ENCODE assay signal across 10 cellular contexts in the genomic region with DNA sequence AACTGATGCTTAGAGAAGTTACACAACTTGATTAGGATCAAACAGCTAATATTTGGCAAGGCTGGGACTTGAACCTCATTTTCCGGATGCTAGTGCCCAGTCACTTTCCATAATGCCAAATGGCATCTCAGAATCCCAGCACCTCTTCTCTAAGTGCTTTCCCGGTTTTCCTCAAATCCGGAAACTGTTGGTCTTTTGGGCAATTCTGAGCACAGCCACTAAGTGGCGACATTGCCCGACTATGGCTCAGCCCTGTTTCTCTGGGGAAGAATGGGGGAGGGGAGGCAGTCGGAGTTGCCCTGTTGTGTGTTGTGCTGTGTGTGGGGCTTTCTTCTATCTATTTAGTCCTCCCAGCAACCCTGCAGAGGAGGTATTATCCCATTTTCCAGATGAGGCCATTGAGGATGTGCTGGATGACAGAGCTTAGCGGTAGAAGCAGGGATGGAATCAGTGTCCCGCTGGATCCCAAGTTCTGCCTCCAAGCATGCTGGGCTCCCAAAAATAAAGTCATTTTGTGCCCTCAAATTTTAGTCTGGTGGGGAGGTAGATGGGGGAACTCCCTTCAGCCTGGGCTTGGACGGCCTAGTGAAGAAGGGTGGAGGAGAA.
DNase-seq lines count a peak whose midpoint lies in the region; ATAC-seq and TF ChIP-seq lines count a peak whose summit lies in the region.
"Had no signal": no experiment of that assay in that cellular context is flagged by ENCODE, and none has a peak within 500 bp of the region (broad histone marks: within the 10 kb centered on the region; RNA-seq: fewer than 3 reads in every experiment).

No MANE protein-coding gene starts in this region.

- peak; percentile 1 for DNase-seq in AG09319 (ENCODE audit: extremely low read depth, low read depth)
- DNase-seq in NCI-H526 (lab: John Stamatoyannopoulos, UW) = peak; percentile 78 to 89
- DNase-seq in mucosa of gallbladder (ENCODE audit: low spot score) = peak; percentile 42
- DNase-seq in activated T-cell treated with anti-CD3 and anti-CD28 coated beads, Interleukin-2, amount 50 U/mL, for 1 hour = no peak
- DNase-seq: left cardiac atrium had no signal

- peaks cover 7% of the 10 kb centered on the region for H3K27me3 Mint-ChIP-seq in brain

- H3K4me3 Mint-ChIP-seq in brain = no peak overlapping the region

- peak; percentile 58 for TF ChIP-seq CTCF in AG09319 (IDR thresholded peaks at IDR 0.05; ENCODE audit: low read depth, low read length)
- peak; percentile 75 for TF ChIP-seq CTCF in GM12872 (IDR thresholded peaks at IDR 0.05; ENCODE audit: insufficient read depth, low read depth, low read length)
- TF ChIP-seq CTCF in brain (conservative IDR thresholded peaks at IDR 0.05) = peak; percentile 58 to 64

- no peaks in the 10 kb centered on the region for H3K36me3 Mint-ChIP-seq in brain

- H3K4me1 Mint-ChIP-seq in brain = no peaks in the 10 kb centered on the region

- H3K27ac Mint-ChIP-seq in brain = no peak overlapping the region

- no peaks in the 10 kb centered on the region for H3K9me3 Mint-ChIP-seq in brain
- H3K9me3 Mint-ChIP-seq: IgD-negative memory B cell had no signal

- no peak for ATAC-seq in HG02642 (IDR thresholded peaks at IDR 0.05; ENCODE audit: poor library complexity, unreplicated experiment)
- no peak for ATAC-seq in GM19351 (IDR thresholded peaks at IDR 0.05; ENCODE audit: unreplicated experiment)
